In the genomic region with DNA sequence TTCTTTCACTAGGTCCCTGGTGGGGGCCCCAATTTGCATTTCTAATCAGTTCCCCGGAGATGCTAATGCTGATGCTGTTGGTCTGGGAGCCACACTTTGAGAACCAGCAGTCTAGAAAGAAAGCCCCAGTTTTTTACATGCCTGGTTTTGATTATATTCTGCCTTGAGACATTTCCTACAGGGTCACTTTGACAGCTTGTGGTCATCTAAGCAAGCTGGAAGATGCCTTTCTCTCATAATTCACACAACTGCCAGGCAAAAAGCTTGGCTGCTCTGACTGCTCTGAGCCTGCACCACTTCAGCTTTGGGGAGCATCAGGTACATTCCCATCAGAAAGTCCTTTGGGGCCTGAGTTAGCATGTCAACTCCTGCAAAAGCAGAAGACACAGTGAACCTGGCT, we compare ENCODE assay signal across 30 cellular contexts. TPM values are rescaled to one million over a fixed set of nuclear protein-coding genes. Genes with fewer than 3 reads are reported as not detected.
"Had no signal": no experiment of that assay in that cellular context is flagged by ENCODE, and none has a peak within 500 bp of the region (broad histone marks: within the 10 kb centered on the region; RNA-seq: fewer than 3 reads in every experiment).

No MANE protein-coding gene starts in this region.

- DNase-seq: hypothalamus; immature natural killer cell; kidney; left colon; left lung; lower lobe of right lung; mammary epithelial cell; mesendoderm; naive B cell; natural killer cell; ovary; right lobe of liver; stimulated activated CD4-positive, alpha-beta T cell treated with anti-CD3 and anti-CD28 coated beads, Interleukin-1b, Interleukin-23, amount 100 ng/mL, for 48 hours; stimulated activated CD4-positive, alpha-beta T cell treated with anti-CD3 and anti-CD28 coated beads, Interleukin-2, amount 100 ng/mL, for 48 hours; stimulated activated CD4-positive, alpha-beta T cell treated with anti-CD3 and anti-CD28 coated beads, Interleukin-4, amount 100 ng/mL, for 4 hours; stimulated activated CD8-positive, alpha-beta memory T cell treated with anti-CD3 and anti-CD28 coated beads, Interleukin-4, amount 100 ng/mL, for 48 hours; stimulated activated naive CD8-positive, alpha-beta T cell treated with anti-CD3 and anti-CD28 coated beads, Interleukin-15, Interleukin-2, amounts not matched to agents 100 U/mL and 50 U/mL, for 24 hours; stomach; testis; tibial artery; upper lobe of right lung had no signal

- H3K27ac Mint-ChIP-seq: immature natural killer cell; mesothelial cell of epicardium; naive B cell; natural killer cell; progenitor cell of endocrine pancreas; stimulated activated memory B cell treated with anti-CD40 and anti-IgM and Interleukin-4, amounts not matched to agents 10 μg/mL and 1 μg/mL and 100 μg/mL, for 72 hours had no signal

- H3K27me3 Mint-ChIP-seq: naive B cell; progenitor cell of endocrine pancreas; stimulated activated memory B cell treated with anti-CD40 and anti-IgM and Interleukin-4, amounts not matched to agents 10 μg/mL and 1 μg/mL and 100 μg/mL, for 72 hours had no signal

- ATAC-seq: left colon; left lung; lower lobe of right lung; natural killer cell; right lobe of liver; stimulated activated memory B cell treated with anti-CD40 and anti-IgM and Interleukin-4, amounts not matched to agents 10 μg/mL and 1 μg/mL and 100 μg/mL, for 72 hours; stimulated activated naive CD8-positive, alpha-beta T cell treated with anti-CD3 and anti-CD28 coated beads, Interleukin-15, Interleukin-2, amounts not matched to agents 100 U/mL and 50 U/mL, for 24 hours; upper lobe of right lung had no signal

- H3K9me3 Mint-ChIP-seq: immature natural killer cell; naive B cell; natural killer cell; stimulated activated memory B cell treated with anti-CD40 and anti-IgM and Interleukin-4, amounts not matched to agents 10 μg/mL and 1 μg/mL and 100 μg/mL, for 72 hours had no signal

- H3K36me3 Mint-ChIP-seq: immature natural killer cell; mesothelial cell of epicardium; naive B cell; natural killer cell; stimulated activated memory B cell treated with anti-CD40 and anti-IgM and Interleukin-4, amounts not matched to agents 10 μg/mL and 1 μg/mL and 100 μg/mL, for 72 hours had no signal

- H3K4me1 Mint-ChIP-seq: naive B cell; stimulated activated memory B cell treated with anti-CD40 and anti-IgM and Interleukin-4, amounts not matched to agents 10 μg/mL and 1 μg/mL and 100 μg/mL, for 72 hours had no signal

- H3K4me3 Mint-ChIP-seq: immature natural killer cell; mesothelial cell of epicardium; naive B cell; natural killer cell; stimulated activated memory B cell treated with anti-CD40 and anti-IgM and Interleukin-4, amounts not matched to agents 10 μg/mL and 1 μg/mL and 100 μg/mL, for 72 hours had no signal

RNA-seq across cellular contexts. Expression of gene PLAC1, which starts 5.9 kb away (rescaled TPM):
- total RNA-seq: kidney, left colon, left lung, liver, lower lobe of right lung, mononuclear cell, natural killer cell, omental fat pad, progenitor cell of endocrine pancreas, renal cortical epithelial cell, right atrium auricular region, right lobe of liver, skeletal muscle tissue, stomach, upper lobe of right lung had no signal
